ENCODE assay signal across 27 cellular contexts in the genomic region with DNA sequence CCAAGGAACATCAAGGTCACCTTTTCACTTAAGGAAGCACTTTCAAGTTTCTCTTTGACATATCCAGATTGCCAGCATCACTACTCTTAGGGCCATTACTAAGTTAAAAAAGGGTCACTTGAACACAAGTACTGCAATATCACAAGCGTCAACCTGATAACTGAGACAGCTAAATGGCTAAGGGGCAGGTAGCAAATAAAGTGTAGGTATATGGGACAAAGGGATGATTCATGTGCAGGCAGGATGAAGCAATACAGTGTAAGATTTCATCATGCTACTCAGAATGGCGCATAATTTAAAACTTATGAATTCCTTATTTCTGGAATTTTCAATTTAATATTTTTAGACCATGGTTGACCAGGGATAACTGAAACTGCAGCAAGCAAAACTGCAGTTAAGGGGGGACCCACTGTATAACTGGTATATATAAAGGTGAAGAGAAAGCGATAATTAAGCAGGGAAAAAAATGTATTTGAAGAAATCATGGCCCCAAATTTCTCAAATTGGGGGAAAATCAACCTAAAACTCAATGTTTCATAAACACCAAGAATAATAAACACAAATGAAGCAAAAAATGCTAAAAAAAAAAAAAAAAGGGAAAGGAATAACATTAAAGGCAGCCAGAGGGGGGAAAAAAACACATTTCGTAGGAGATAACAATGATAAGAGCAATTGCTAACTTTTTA. TPM values are rescaled to one million over a fixed set of nuclear protein-coding genes. Genes with fewer than 3 reads are reported as not detected.
"Had no signal": no experiment of that assay in that cellular context is flagged by ENCODE, and none has a peak within 500 bp of the region (broad histone marks: within the 10 kb centered on the region; RNA-seq: fewer than 3 reads in every experiment).

No MANE protein-coding gene starts in this region.

- H3K27me3 Mint-ChIP-seq: natural killer cell treated with Interleukin-12 subunit alpha and Interleukin-12 subunit beta and Interleukin-15 and Interleukin-18, amount 100 ng/mL, for 72 hours; progenitor cell of endocrine pancreas had no signal

- H3K36me3 ChIP-seq: tibial artery had no signal

- DNase-seq: activated CD4-positive, alpha-beta memory T cell treated with anti-CD3 and anti-CD28 coated beads for 36 hours; activated CD4-positive, alpha-beta T cell treated with anti-CD3 and anti-CD28 coated beads for 48 hours; activated CD4-positive, CD25-positive, alpha-beta regulatory T cell; activated gamma-delta T cell; activated naive CD4-positive, alpha-beta T cell treated with anti-CD3 and anti-CD28 coated beads, Interleukin-2, amount 50 U/mL, for 16 hours; activated naive CD8-positive, alpha-beta T cell treated with anti-CD3 and anti-CD28 coated beads, Interleukin-2, amount 50 U/mL, for 24 hours; anterior cingulate cortex; central memory CD4-positive, alpha-beta T cell; dermis blood vessel endothelial cell; effector CD8-positive, alpha-beta T cell; foreskin melanocyte; immature natural killer cell; kidney glomerular epithelial cell; left ventricle myocardium superior; midbrain; stimulated activated CD4-positive, alpha-beta T cell treated with anti-CD3 and anti-CD28 coated beads, Interleukin-4, amount 100 ng/mL, for 4 hours; substantia nigra; T-helper 17 cell; tibial artery had no signal

- H2AFZ ChIP-seq: hepatocyte had no signal

- ATAC-seq: activated naive CD8-positive, alpha-beta T cell treated with anti-CD3 and anti-CD28 coated beads, Interleukin-2, amount 50 U/mL, for 24 hours; left ventricle myocardium superior; natural killer cell treated with Interleukin-12 subunit alpha and Interleukin-12 subunit beta and Interleukin-15 and Interleukin-18, amount 100 ng/mL, for 72 hours; T-helper 17 cell had no signal

- H3K4me1 ChIP-seq: tibial artery had no signal

- H3K79me2 ChIP-seq: hepatocyte had no signal

- H3K4me2 ChIP-seq: hepatocyte had no signal

- H3K27ac ChIP-seq: hepatocyte, tibial artery had no signal

- H3K27ac Mint-ChIP-seq: activated CD4-positive, alpha-beta memory T cell treated with anti-CD3 and anti-CD28 coated beads for 36 hours; activated naive CD8-positive, alpha-beta T cell treated with anti-CD3 and anti-CD28 coated beads, Interleukin-2, amount 50 U/mL, for 24 hours; activated T-helper 1 cell treated with anti-CD3 and anti-CD28 coated beads, Interleukin-12 subunit alpha, Interleukin-12 subunit beta, Interleukin-2, Interleukin-4 antibody, amounts not matched to agents 30 ng/mL and 10 ng/mL and 1 ng/mL, durations not matched to agents 14 hours and 24 hours and 36 hours; brain; immature natural killer cell; progenitor cell of endocrine pancreas; stimulated activated naive CD8-positive, alpha-beta T cell treated with anti-CD3 and anti-CD28 coated beads, Interleukin-15, Interleukin-2, amounts not matched to agents 100 ng/mL and 50 ng/mL, for 24 hours; T-helper 17 cell had no signal

- H3K4me1 Mint-ChIP-seq: brain, T-helper 17 cell had no signal

- H3K36me3 Mint-ChIP-seq: brain had no signal

- H3K4me3 Mint-ChIP-seq: activated CD4-positive, alpha-beta memory T cell treated with anti-CD3 and anti-CD28 coated beads for 36 hours; activated naive CD8-positive, alpha-beta T cell treated with anti-CD3 and anti-CD28 coated beads, Interleukin-2, amount 50 U/mL, for 24 hours; activated T-helper 1 cell treated with anti-CD3 and anti-CD28 coated beads, Interleukin-12 subunit alpha, Interleukin-12 subunit beta, Interleukin-2, Interleukin-4 antibody, amounts not matched to agents 30 ng/mL and 10 ng/mL and 1 ng/mL, durations not matched to agents 14 hours and 24 hours and 36 hours; brain; immature natural killer cell; natural killer cell treated with Interleukin-12 subunit alpha and Interleukin-12 subunit beta and Interleukin-15 and Interleukin-18, amount 100 ng/mL, for 72 hours; stimulated activated naive CD8-positive, alpha-beta T cell treated with anti-CD3 and anti-CD28 coated beads, Interleukin-15, Interleukin-2, amounts not matched to agents 100 ng/mL and 50 ng/mL, for 24 hours; T-helper 17 cell had no signal

- H3K4me3 ChIP-seq: hepatocyte, tibial artery had no signal

- H3K27me3 ChIP-seq: hepatocyte, tibial artery had no signal

RNA-seq across cellular contexts. Expression of a gene that starts 13.1 kb away (rescaled TPM):
- total RNA-seq: dermis blood vessel endothelial cell, osteocyte had no signal

RNA-seq across cellular contexts. Expression of a gene that starts 47.2 kb away (rescaled TPM):
- total RNA-seq: activated CD4-positive, alpha-beta memory T cell treated with anti-CD3 and anti-CD28 coated beads for 36 hours; activated T-helper 1 cell treated with anti-CD3 and anti-CD28 coated beads, Interleukin-12 subunit alpha, Interleukin-12 subunit beta, Interleukin-2, Interleukin-4 antibody, amounts not matched to agents 30 ng/mL and 10 ng/mL and 1 ng/mL, durations not matched to agents 14 hours and 24 hours and 36 hours; dermis blood vessel endothelial cell; hepatocyte; left ventricle myocardium superior; osteocyte; progenitor cell of endocrine pancreas; urinary bladder had no signal
